28 cellular contexts compared by ENCODE assay signal in the genomic region with DNA sequence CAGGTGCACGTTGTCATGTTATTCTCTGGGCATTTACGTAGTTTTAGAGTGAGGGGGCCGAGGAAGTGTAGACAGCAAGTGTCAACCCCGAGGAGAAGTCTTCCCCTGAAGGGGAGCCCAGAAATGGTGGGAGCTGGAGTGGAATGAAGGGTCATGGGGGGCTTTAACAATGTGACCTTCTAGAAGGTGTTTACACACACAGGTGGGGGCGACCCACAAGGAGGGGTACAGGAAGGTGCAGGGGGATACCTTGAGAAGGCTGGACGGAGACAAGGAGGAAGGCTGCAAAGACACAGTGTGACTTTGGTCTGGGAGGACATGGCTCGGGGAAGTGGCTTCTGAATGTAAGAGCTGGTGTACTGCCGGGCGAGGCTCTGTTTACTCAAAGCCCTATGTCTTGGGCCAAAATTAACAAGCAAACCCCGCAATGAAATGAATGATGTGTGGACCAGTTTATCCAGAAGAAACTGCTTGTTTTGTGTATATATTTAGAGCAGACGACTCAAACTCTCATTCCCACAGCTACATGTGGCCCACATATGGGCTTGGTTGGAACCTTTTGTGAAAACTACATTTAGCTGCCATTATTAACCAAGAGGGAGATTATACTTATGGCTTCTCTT. TPM values are rescaled to one million over a fixed set of nuclear protein-coding genes. Genes with fewer than 3 reads are reported as not detected.
A peak's percentile ranks its signal among the peaks of the same experiment; 100 is the strongest.
DNase-seq lines count a peak whose midpoint lies in the region; TF ChIP-seq lines count a peak whose summit lies in the region.
"Had no signal": no experiment of that assay in that cellular context is flagged by ENCODE, and none has a peak within 500 bp of the region (broad histone marks: within the 10 kb centered on the region; RNA-seq: fewer than 3 reads in every experiment).

No MANE protein-coding gene starts in this region.

- 63% methylated on average over 11 of the region's 11 CpGs for WGBS in prostate gland

- no peaks in the 10 kb centered on the region for H3K36me3 ChIP-seq in prostate gland
- H3K36me3 ChIP-seq: BE2C, gastroesophageal sphincter, spleen, tibial nerve had no signal

- no peak overlapping the region for H3K4me3 ChIP-seq in prostate gland
- H3K4me3 ChIP-seq: gastroesophageal sphincter, spleen, tibial nerve had no signal

- peak overlapping the region; percentile 66 to 73 for H3K27ac ChIP-seq in prostate gland
- H3K27ac ChIP-seq: gastroesophageal sphincter, spleen, tibial nerve had no signal

- DNase-seq in NCI-H2029 (lab: John Stamatoyannopoulos, UW) (peak; percentile 3), NCI-H2029 treated with DMSO at 0.1 percent for 48 hours (lab: John Stamatoyannopoulos, UW) (no peak), RPMI8226 (peak; percentile 9), fibroblast of peridontal ligament (ENCODE audit: extremely low read depth) (peak; percentile 57), prostate gland (ENCODE audit: low spot score) (peak; percentile 53), NCI-H226 (no peak), chondrocyte (ENCODE audit: low spot score) (no peak), GF-D8 (lab: John Stamatoyannopoulos, UW) (no peak)
- DNase-seq: 8988T; activated CD4-positive, alpha-beta memory T cell treated with anti-CD3 and anti-CD28 coated beads for 36 hours; activated CD4-positive, CD25-positive, alpha-beta regulatory T cell; activated gamma-delta T cell; activated T-cell treated with anti-CD3 and anti-CD28 coated beads for 4 hours; amniotic stem cell; BE2C; dermis blood vessel endothelial cell; hypothalamus; naive B cell; NCI-H1436 treated with DMSO at 0.1 percent for 48 hours; NCI-H526 treated with DMSO at 0.1 percent for 48 hours; nucleus accumbens; spleen; stimulated activated CD4-positive, alpha-beta T cell treated with anti-CD3 and anti-CD28 coated beads, Interleukin-4, amount 100 ng/mL, for 24 hours; stimulated activated naive CD4-positive, alpha-beta T cell treated with Interleukin-2 at 50 U/mL for 16 hours; T-helper 9 cell had no signal

- H3K4me1 Mint-ChIP-seq in chondrocyte (ENCODE audit: low read depth), result peaks cover 11% of the 10 kb centered on the region

- no peaks in the 10 kb centered on the region for H3K9me3 ChIP-seq in prostate gland
- H3K9me3 ChIP-seq: gastroesophageal sphincter, spleen, tibial nerve had no signal

- H3K27me3 ChIP-seq in prostate gland (replicated peaks; ENCODE audit: insufficient read depth), result no peaks in the 10 kb centered on the region
- H3K27me3 ChIP-seq: tibial nerve had no signal

- peaks cover 4% of the 10 kb centered on the region for H3K9me3 Mint-ChIP-seq in chondrocyte (ENCODE audit: low read depth)
- H3K9me3 Mint-ChIP-seq: activated CD4-positive, alpha-beta memory T cell treated with anti-CD3 and anti-CD28 coated beads for 36 hours; IgD-negative memory B cell had no signal

- intact Hi-C loops in prostate gland (cut with DNase I), result no loop called here

- H3K27ac Mint-ChIP-seq in chondrocyte (ENCODE audit: unreplicated experiment), result no peak overlapping the region
- H3K27ac Mint-ChIP-seq: activated CD4-positive, alpha-beta memory T cell treated with anti-CD3 and anti-CD28 coated beads for 36 hours; IgD-negative memory B cell had no signal

- H3K4me3 Mint-ChIP-seq in chondrocyte (ENCODE audit: unreplicated experiment), result no peak overlapping the region
- H3K4me3 Mint-ChIP-seq: activated CD4-positive, alpha-beta memory T cell treated with anti-CD3 and anti-CD28 coated beads for 36 hours had no signal

- no peak for TF ChIP-seq CTCF in prostate gland (IDR thresholded peaks at IDR 0.05)
- no peak for TF ChIP-seq CTCF in chondrocyte (IDR thresholded peaks at IDR 0.05)

- H3K4me1 ChIP-seq in prostate gland (replicated peaks), result peaks cover 13% of the 10 kb centered on the region
- H3K4me1 ChIP-seq: BE2C, gastroesophageal sphincter had no signal

- no peak for TF ChIP-seq POLR2A in prostate gland (IDR thresholded peaks at IDR 0.05)

- H3K36me3 Mint-ChIP-seq in chondrocyte (ENCODE audit: low read depth), result no peaks in the 10 kb centered on the region
- H3K36me3 Mint-ChIP-seq: activated CD4-positive, alpha-beta memory T cell treated with anti-CD3 and anti-CD28 coated beads for 36 hours; naive B cell had no signal

- no peaks in the 10 kb centered on the region for H3K27me3 Mint-ChIP-seq in chondrocyte (ENCODE audit: low read depth)

RNA-seq across cellular contexts. Expression of a gene that starts 18.6 kb away (rescaled TPM):
- 1 to 10 TPM in 1 of 2 donors, not detected in 1; 5.5 TPM for total RNA-seq in prostate gland
- total RNA-seq in chondrocyte, result not detected in 3 replicates
- total RNA-seq: activated CD4-positive, alpha-beta memory T cell treated with anti-CD3 and anti-CD28 coated beads for 36 hours; gastroesophageal sphincter; spleen; tibial nerve had no signal

Comparison
In these comparisons a context has a peak if more than half of its experiments do, and no peak if none do; other contexts are left out.
1. DNase-seq: peak in NCI-H2029 (single experiment), RPMI8226 (single experiment), fibroblast of peridontal ligament (single experiment) and prostate gland (single experiment); none in NCI-H2029 treated with DMSO at 0.1 percent for 48 hours (single experiment), NCI-H226 (single experiment), chondrocyte (single experiment) and GF-D8 (single experiment).